Comparison of ENCODE assay signal across 22 cellular contexts in the genomic region with DNA sequence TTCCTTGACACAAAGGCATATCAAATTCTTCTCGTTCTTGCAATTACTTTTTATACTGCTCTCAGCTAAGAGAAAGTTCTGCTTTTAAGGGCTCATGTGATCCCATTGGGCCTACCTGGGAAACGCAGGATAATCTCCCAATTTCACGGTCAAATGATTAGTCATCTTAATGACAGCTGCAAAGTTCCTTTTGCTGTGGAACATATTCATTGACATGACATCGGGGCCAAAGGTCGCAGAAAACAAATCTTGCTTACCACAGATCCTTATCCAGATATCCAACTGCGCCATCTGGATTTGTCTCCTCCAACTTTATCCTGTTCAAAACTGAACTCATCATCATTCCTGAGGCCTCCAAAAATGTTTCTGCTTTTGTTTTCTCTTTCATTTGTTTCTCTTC.
"Had no signal": no experiment of that assay in that cellular context is flagged by ENCODE, and none has a peak within 500 bp of the region (broad histone marks: within the 10 kb centered on the region; RNA-seq: fewer than 3 reads in every experiment).

No MANE protein-coding gene starts in this region.

- H3K4me3 ChIP-seq: K562, MG63 had no signal

- H3K27ac Mint-ChIP-seq: IgD-negative memory B cell had no signal

- H3K27me3 Mint-ChIP-seq: IgD-negative memory B cell had no signal

- DNase-seq: Kasumi-1, MG63, NCI-H1092, NCI-H1105 treated with DMSO at 0.1 percent for 48 hours, NCI-H1417 treated with DMSO at 0.1 percent for 48 hours, NCI-H146, NCI-H1694 treated with DMSO at 0.1 percent for 48 hours, NCI-H1930, NCI-H2081 treated with DMSO at 0.1 percent for 48 hours, NCI-H2171, NCI-H226, NCI-H446, NCI-H510A, NCI-H524 treated with DMSO at 0.1 percent for 48 hours, NCI-H69, NCI-H774, SHP77 had no signal

- H3K9ac ChIP-seq: KMS-11 had no signal

- H3K4me2 ChIP-seq: KMS-11 had no signal

- H3K4me3 Mint-ChIP-seq: IgD-negative memory B cell had no signal

- H3K27ac ChIP-seq: HL-60, KMS-11, RWPE1 had no signal

- H3K27me3 ChIP-seq: MG63 had no signal

- H3K36me3 ChIP-seq: MG63 had no signal

- H3K9me3 ChIP-seq: MG63 had no signal

- H3K36me3 Mint-ChIP-seq: IgD-negative memory B cell had no signal
